In genomic region chr5:177455661-177456590, GRCh38 we compare ENCODE assay signal across 8 cellular contexts. TPM values are rescaled to one million over a fixed set of nuclear protein-coding genes. Genes with fewer than 3 reads are reported as not detected.
DNase-seq lines count a peak whose midpoint lies in the region; ATAC-seq and TF ChIP-seq lines count a peak whose summit lies in the region.

No MANE protein-coding gene starts in this region.

- no peaks in the 10 kb centered on the region for H3K9me3 ChIP-seq in sigmoid colon

- no peak for TF ChIP-seq POLR2A in sigmoid colon (IDR thresholded peaks at IDR 0.05)

- no peak for TF ChIP-seq EP300 in sigmoid colon (IDR thresholded peaks at IDR 0.05)

- peak; percentile 80 to 89 for DNase-seq in NCI-H1930 (lab: John Stamatoyannopoulos, UW)
- DNase-seq in T-helper 9 cell = peak; percentile 99
- peak; percentile 79 for DNase-seq in astrocyte of the cerebellum (ENCODE audit: low read depth)
- peak; percentile 31 to 90 (median 73) for DNase-seq in hypothalamus (lab: John Stamatoyannopoulos, UW)
- DNase-seq in sigmoid colon = peak; percentile 97
- no peak for DNase-seq in OCI-M2 (lab: John Stamatoyannopoulos, UW; ENCODE audit: unreplicated experiment)

- 0 to 1% methylated on average over 76 of the region's 76 CpGs for WGBS in sigmoid colon, 2 donors

- peak overlapping the region; percentile 68 to 82 (median 75) for H3K27ac ChIP-seq in sigmoid colon

- H3K4me1 ChIP-seq in sigmoid colon = peaks cover 0 to 47% (median 40%) of the 10 kb centered on the region in 4 donors

- intact Hi-C loops in sigmoid colon (cut with DNase I) = loop anchor here (1.0 to 2.0 kb wide), 3 partner anchors 17 to 40 kb away; partner anchors contain the start of genes DBN1 and GRK6

- peaks cover 0 to 22% (median 12%) of the 10 kb centered on the region in 3 donors for H3K27me3 ChIP-seq in sigmoid colon

- in situ Hi-C loops in astrocyte of the cerebellum (cut with HindIII; ENCODE audit: low sequenced_read_pairs) = no loop called here

- peaks cover 0 to 29% (median 16%) of the 10 kb centered on the region in 4 donors for H3K36me3 ChIP-seq in sigmoid colon

- ATAC-seq in HG02840 (IDR thresholded peaks at IDR 0.05; ENCODE audit: low FRiP score, unreplicated experiment) = peak; percentile 18

- peak overlapping the region; percentile 76 for H3K4me3 ChIP-seq in GM12875 (ENCODE audit: low read depth, low read length)
- peak overlapping the region; percentile 34 for H3K4me3 ChIP-seq in astrocyte of the cerebellum (ENCODE audit: low read depth, low read length)
- peak overlapping the region; percentile 41 to 53 (median 51) for H3K4me3 ChIP-seq in sigmoid colon

- TF ChIP-seq CTCF in GM12875 (IDR thresholded peaks at IDR 0.05; ENCODE audit: borderline replicate concordance, insufficient read depth, low read depth, low read length) (peak; percentile 98), astrocyte of the cerebellum (IDR thresholded peaks at IDR 0.05; ENCODE audit: low read depth, low read length, missing control alignments) (peak; percentile 94), sigmoid colon (IDR thresholded peaks at IDR 0.05) (peak; percentile 66 to 92 (median 74))

RNA-seq across cellular contexts. Expression of gene PRR7, which starts 9.3 kb away (rescaled TPM):
- 1 to 10 TPM in 3 of 4 donors, under 1 TPM in 1; 0.82 to 2.5 (median 1.7) TPM for total RNA-seq in sigmoid colon
- 1 to 10 TPM in 1 of 3 donors, not detected in 2; 3.7 TPM for polyA plus RNA-seq in sigmoid colon

RNA-seq across cellular contexts. Expression of gene DBN1, which starts 17.5 kb away (rescaled TPM):
- total RNA-seq in sigmoid colon = 10 to 100 TPM; 54.8 to 100.0 (median 82.3) TPM
- 10 to 100 TPM in 2 of 3 donors, 1 to 10 TPM in 1; 6.0 to 22.2 (median 16.9) TPM for polyA plus RNA-seq in sigmoid colon

RNA-seq across cellular contexts. Expression of gene GRK6, which starts 29.4 kb away (rescaled TPM):
- total RNA-seq in sigmoid colon = 10 to 100 TPM; 16.5 to 29.2 (median 21.3) TPM
- polyA plus RNA-seq in sigmoid colon = 10 to 100 TPM; 18.7 to 47.9 (median 22.8) TPM

RNA-seq across cellular contexts. Expression of gene PDLIM7, which starts 41.5 kb away (rescaled TPM):
- 100 to 1,000 TPM; 274 to 923 (median 482) TPM for total RNA-seq in sigmoid colon
- 10 to 100 TPM in 2 of 3 donors, 1 to 10 TPM in 1; 7.2 to 58.5 (median 14.4) TPM for polyA plus RNA-seq in sigmoid colon

RNA-seq across cellular contexts. Expression of gene F12, which starts 46.6 kb away (rescaled TPM):
- total RNA-seq in sigmoid colon = under 1 TPM in 3 of 4 donors, not detected in 1; 0.36 to 0.83 (median 0.81) TPM
- 10 to 100 TPM in 1 of 3 donors, 1 to 10 TPM in 2; 3.6 to 14.0 (median 8.1) TPM for polyA plus RNA-seq in sigmoid colon
